ENCODE assay signal across 10 cellular contexts in genomic region chr14:68621400-68622365, GRCh38.
DNase-seq lines count a peak whose midpoint lies in the region; ATAC-seq, FAIRE-seq and TF ChIP-seq lines count a peak whose summit lies in the region.
"Had no signal": no experiment of that assay in that cellular context is flagged by ENCODE, and none has a peak within 500 bp of the region (broad histone marks: within the 10 kb centered on the region; RNA-seq: fewer than 3 reads in every experiment).

No MANE protein-coding gene starts in this region.

- CTCF ChIA-PET in AG04450 (lab: Charles Lee) (no interaction called here), PC-9 (lab: Charles Lee) (no interaction called here)

- WGBS in pancreas, 2 donors = 72 to 79% methylated on average over 6 of the region's 6 CpGs

- BruUV-seq in PC-9 (replicated peaks; lab: Mats Ljungman, UMichigan) = no TSS peak

- H3K27me3 ChIP-seq in AG04450 (ENCODE audit: control insufficient read depth, insufficient read depth, low read length) (no peaks in the 10 kb centered on the region), PC-9 (ENCODE audit: insufficient read depth, low read depth) (no peaks in the 10 kb centered on the region), pancreas (no peaks in the 10 kb centered on the region)
- H3K27me3 ChIP-seq: BLaER1 had no signal

- peaks cover 7% of the 10 kb centered on the region; the same call in 1 of the 2 replicates for H3K9me3 ChIP-seq in AG04450 (ENCODE audit: control insufficient read depth, insufficient read depth, low read length)
- peaks cover 26% of the 10 kb centered on the region for H3K9me3 ChIP-seq in PC-9 (ENCODE audit: insufficient read depth, low read depth)
- H3K9me3 ChIP-seq in pancreas = peaks cover 0 to under 1% (median 0%) of the 10 kb centered on the region in 4 donors

- no peak overlapping the region for H3K27ac ChIP-seq in AG04450 (ENCODE audit: low read depth, low read length)
- H3K27ac ChIP-seq in PC-9 = peak overlapping the region; percentile 80
- no peak overlapping the region for H3K27ac ChIP-seq in pancreas
- H3K27ac ChIP-seq: BLaER1 had no signal

- H3K27me3 Mint-ChIP-seq in natural killer cell treated with Interleukin-12 subunit alpha and Interleukin-12 subunit beta and Interleukin-15 and Interleukin-18, amount 100 ng/mL, for 72 hours = peaks cover 0 to 2% of the 10 kb centered on the region in 2 donors

- H3K4me1 Mint-ChIP-seq in natural killer cell treated with Interleukin-12 subunit alpha and Interleukin-12 subunit beta and Interleukin-15 and Interleukin-18, amount 100 ng/mL, for 72 hours (ENCODE audit: low read depth in 2 of 2) = peaks cover 0 to 3% of the 10 kb centered on the region in 2 donors

- peaks cover 20% of the 10 kb centered on the region; the same call in 1 of the 2 replicates for H3K36me3 ChIP-seq in PC-9 (ENCODE audit: low read depth)
- no peaks in the 10 kb centered on the region for H3K36me3 ChIP-seq in pancreas

- H4K20me1 ChIP-seq in PC-9 (ENCODE audit: insufficient read depth) = no peaks in the 10 kb centered on the region
- H4K20me1 ChIP-seq: BLaER1 had no signal

- H3K9me2 ChIP-seq in PC-9 (ENCODE audit: insufficient read depth) = no peaks in the 10 kb centered on the region

- intact Hi-C loops in PC-9 (cut with micrococcal nuclease; ENCODE audit: unreplicated experiment) (no loop called here), pancreas (cut with DNase I) (no loop called here)

- POLR2A ChIA-PET in AG04450 (lab: Yijun Ruan, JAX) = interaction anchor here (0.5 kb wide), 1 partner anchor 11 kb away, joined by 4 read pairs; no protein-coding TSS in a partner anchor
- POLR2A ChIA-PET in PC-9 (lab: Charles Lee; ENCODE audit: unreplicated experiment) = interaction anchor here (0.6 to 1.1 kb wide), 2 partner anchors 35 to 62 kb away, joined by 5 to 13 read pairs; no protein-coding TSS in a partner anchor

- TF ChIP-seq CTCF in AG04450 (IDR thresholded peaks at IDR 0.05; ENCODE audit: low read depth, low read length) = no peak
- no peak for TF ChIP-seq CTCF in PC-9 (conservative IDR thresholded peaks at IDR 0.05)
- no peak for TF ChIP-seq CTCF in pancreas (IDR thresholded peaks at IDR 0.05)

- H2AFZ ChIP-seq in PC-9 = no peak overlapping the region

- H3K4me2 ChIP-seq in PC-9 = no peak overlapping the region
- H3K4me2 ChIP-seq: BLaER1 had no signal

- peaks cover 13% of the 10 kb centered on the region for H3K36me3 Mint-ChIP-seq in natural killer cell treated with Interleukin-12 subunit alpha and Interleukin-12 subunit beta and Interleukin-15 and Interleukin-18, amount 100 ng/mL, for 72 hours

- DNase-seq in AG04450 (ENCODE audit: low read depth, low spot score) (peak; percentile 30), PC-9 (peak in 1 of 2 experiments; percentile 35), fibroblast of the conjunctiva (ENCODE audit: low read depth) (peak; percentile 65), pancreas (no peak), SHP77 treated with DMSO at 0.1 percent for 48 hours (lab: John Stamatoyannopoulos, UW) (no peak), germinal center (ENCODE audit: low spot score) (no peak)
- no peak for DNase-seq in natural killer cell treated with Interleukin-12 subunit alpha and Interleukin-12 subunit beta and Interleukin-15 and Interleukin-18, amount 100 ng/mL, for 72 hours (ENCODE audit: low spot score)
- DNase-seq: natural killer cell had no signal

- no peak overlapping the region for H3K4me3 Mint-ChIP-seq in natural killer cell treated with Interleukin-12 subunit alpha and Interleukin-12 subunit beta and Interleukin-15 and Interleukin-18, amount 100 ng/mL, for 72 hours
- H3K4me3 Mint-ChIP-seq: natural killer cell had no signal

- H3K4me1 ChIP-seq in PC-9 (replicated peaks; ENCODE audit: insufficient read depth) (peaks cover 49% of the 10 kb centered on the region), pancreas (peaks cover 0 to 5% (median 2%) of the 10 kb centered on the region in 3 donors)

- H3K4me3 ChIP-seq in AG04450 (ENCODE audit: low read depth, low read length) (no peak overlapping the region), PC-9 (no peak overlapping the region), pancreas (no peak overlapping the region)
- H3K4me3 ChIP-seq: BLaER1 had no signal

- H3K9me3 Mint-ChIP-seq in natural killer cell treated with Interleukin-12 subunit alpha and Interleukin-12 subunit beta and Interleukin-15 and Interleukin-18, amount 100 ng/mL, for 72 hours = peaks cover 8% of the 10 kb centered on the region

- no peaks in the 10 kb centered on the region for H3K79me2 ChIP-seq in PC-9 (ENCODE audit: low read depth)

- peak in 3 of 4 donors; percentile 16 to 52 (median 18) for ATAC-seq in pancreas
- ATAC-seq in natural killer cell treated with Interleukin-12 subunit alpha and Interleukin-12 subunit beta and Interleukin-15 and Interleukin-18, amount 100 ng/mL, for 72 hours = no peak
- ATAC-seq in GM19397 (IDR thresholded peaks at IDR 0.05; ENCODE audit: unreplicated experiment) = no peak
- ATAC-seq: natural killer cell had no signal

- H3K27ac Mint-ChIP-seq in natural killer cell treated with Interleukin-12 subunit alpha and Interleukin-12 subunit beta and Interleukin-15 and Interleukin-18, amount 100 ng/mL, for 72 hours = no peak overlapping the region
- H3K27ac Mint-ChIP-seq: natural killer cell had no signal

- peaks cover 36% of the 10 kb centered on the region for H3F3A ChIP-seq in PC-9 (ENCODE audit: insufficient read depth, low read depth)

- FAIRE-seq in pancreas (lab: Jason Lieb, UNC) = no peak

Comparison
In these comparisons a context has a peak if more than half of its experiments do, and no peak if none do; other contexts are left out.
1. DNase-seq: peak in AG04450 (single experiment) and fibroblast of the conjunctiva (single experiment); none in pancreas (0 of 6), natural killer cell treated with Interleukin-12 subunit alpha and Interleukin-12 subunit beta and Interleukin-15 and Interleukin-18, amount 100 ng/mL, for 72 hours (single experiment), SHP77 treated with DMSO at 0.1 percent for 48 hours (single experiment) and germinal center (single experiment).
2. ATAC-seq: peak in pancreas (3 of 4); none in natural killer cell treated with Interleukin-12 subunit alpha and Interleukin-12 subunit beta and Interleukin-15 and Interleukin-18, amount 100 ng/mL, for 72 hours (0 of 2) and GM19397 (single experiment).